Comparison of ENCODE assay signal across 4 cellular contexts in the genomic region with DNA sequence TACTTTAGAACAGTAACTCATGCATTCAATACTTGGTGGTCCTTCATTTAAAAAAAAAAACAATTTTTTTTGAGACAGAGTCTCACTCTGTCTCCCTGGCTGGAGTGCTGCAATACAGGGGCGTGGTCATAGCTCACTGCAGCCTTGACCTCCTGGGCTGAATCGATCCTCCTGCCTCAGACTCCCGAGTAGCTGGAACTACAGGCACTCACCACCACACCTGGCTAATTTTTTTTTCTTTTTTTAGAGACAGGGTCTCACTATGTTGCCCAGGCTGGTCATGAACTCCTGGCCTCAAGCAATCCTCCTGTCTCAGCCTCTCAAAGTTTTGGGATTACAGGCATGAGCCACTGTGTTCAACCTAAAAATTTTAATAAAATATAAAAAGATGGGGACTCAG. TPM values are rescaled to one million over a fixed set of nuclear protein-coding genes. Genes with fewer than 3 reads are reported as not detected.
"Had no signal": no experiment of that assay in that cellular context is flagged by ENCODE, and none has a peak within 500 bp of the region (broad histone marks: within the 10 kb centered on the region; RNA-seq: fewer than 3 reads in every experiment).

No MANE protein-coding gene starts in this region.

RNA-seq across cellular contexts. Expression of a gene that starts 14.1 kb away (rescaled TPM):
- total RNA-seq: kidney epithelial cell, mesothelial cell of epicardium had no signal
- polyA plus RNA-seq: keratinocyte, mammary epithelial cell had no signal
